20 cellular contexts compared by ENCODE assay signal in the genomic region with DNA sequence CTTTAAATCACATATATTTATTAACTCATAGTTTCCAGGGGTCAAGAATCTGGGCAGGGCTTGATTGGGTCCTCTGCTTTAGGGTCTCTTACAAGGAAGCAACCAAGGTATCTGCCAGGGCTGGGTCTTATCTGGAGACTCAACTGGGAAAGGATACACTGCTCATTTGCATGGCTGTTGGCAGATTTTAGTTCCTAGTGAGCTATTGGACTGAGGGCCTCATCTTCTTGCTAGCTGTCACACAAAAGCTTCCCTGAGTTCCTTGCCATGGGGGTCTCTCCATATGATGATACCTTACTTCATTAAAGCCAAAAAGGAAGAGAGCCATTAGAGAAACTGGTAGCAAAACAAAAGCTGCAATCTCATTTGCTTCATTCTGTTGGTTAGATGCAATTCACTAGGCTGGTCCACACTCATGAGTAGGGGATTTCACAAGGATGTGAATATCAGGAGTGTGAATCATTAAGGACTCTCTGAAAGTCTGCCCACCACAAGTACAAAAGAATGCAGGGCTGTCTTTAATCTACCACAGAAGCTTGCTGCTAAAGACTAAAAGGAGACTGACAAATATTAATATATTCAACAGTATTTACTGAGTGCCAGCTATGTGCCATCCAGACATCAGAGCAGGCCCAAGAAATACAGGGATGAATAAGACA. TPM values are rescaled to one million over a fixed set of nuclear protein-coding genes. Genes with fewer than 3 reads are reported as not detected.
DNase-seq lines count a peak whose midpoint lies in the region; ATAC-seq and TF ChIP-seq lines count a peak whose summit lies in the region.
"Had no signal": no experiment of that assay in that cellular context is flagged by ENCODE, and none has a peak within 500 bp of the region (broad histone marks: within the 10 kb centered on the region; RNA-seq: fewer than 3 reads in every experiment).

No MANE protein-coding gene starts in this region.

- H2BK120ac ChIP-seq in mesenchymal stem cell (ENCODE audit: low read depth, low read length), result no peak overlapping the region

- TF ChIP-seq CTCF in GM20000 (IDR thresholded peaks at IDR 0.05; ENCODE audit: extremely low read depth, missing control alignments), result no peak
- no peak for TF ChIP-seq CTCF in nephron progenitor cell (IDR thresholded peaks at IDR 0.05)

- H3K4me3 Mint-ChIP-seq in nephron progenitor cell, result no peak overlapping the region
- H3K4me3 Mint-ChIP-seq: activated CD4-positive, alpha-beta memory T cell treated with anti-CD3 and anti-CD28 coated beads for 36 hours; activated naive CD4-positive, alpha-beta T cell treated with anti-CD3 and anti-CD28 coated beads for 36 hours; CD14-positive monocyte; endodermal cell; nephron had no signal

- H2BK12ac ChIP-seq in mesenchymal stem cell (ENCODE audit: low read length in 2 of 2), result no peak overlapping the region

- peak; percentile 1 for DNase-seq in EL
- peak; percentile 40 for DNase-seq in GM20000 (ENCODE audit: low spot score)
- DNase-seq in mesenchymal stem cell, result peak; percentile 70
- DNase-seq in SIG-M5 (lab: John Stamatoyannopoulos, UW), result no peak
- no peak for DNase-seq in nephron progenitor cell
- no peak for DNase-seq in RPMI8226
- DNase-seq in GDM1 (lab: John Stamatoyannopoulos, UW), result no peak
- DNase-seq: activated CD4-positive, alpha-beta memory T cell treated with anti-CD3 and anti-CD28 coated beads for 36 hours; activated naive CD4-positive, alpha-beta T cell treated with anti-CD3 and anti-CD28 coated beads for 36 hours; endodermal cell; left cardiac atrium; NCI-H2029; NCI-H748 treated with DMSO at 0.1 percent for 48 hours; stimulated activated naive CD4-positive, alpha-beta T cell treated with Interleukin-2 at 50 U/mL for 16 hours; T1000 had no signal

- no peak overlapping the region for H3K27ac Mint-ChIP-seq in nephron progenitor cell
- H3K27ac Mint-ChIP-seq: activated CD4-positive, alpha-beta memory T cell treated with anti-CD3 and anti-CD28 coated beads for 36 hours; activated naive CD4-positive, alpha-beta T cell treated with anti-CD3 and anti-CD28 coated beads for 36 hours; CD14-positive monocyte; endodermal cell; nephron had no signal

- H2BK5ac ChIP-seq in mesenchymal stem cell (ENCODE audit: low read depth, low read length, poor library complexity, severe bottlenecking), result peak overlapping the region; percentile 31

- no peak overlapping the region for H3K4me2 ChIP-seq in mesenchymal stem cell (ENCODE audit: low read length, poor library complexity, severe bottlenecking)

- H3K14ac ChIP-seq in mesenchymal stem cell (ENCODE audit: low read length in 2 of 2), result no peak overlapping the region

- no peak overlapping the region for H3K9ac ChIP-seq in mesenchymal stem cell (ENCODE audit: low read length)

- H2AFZ ChIP-seq in mesenchymal stem cell (ENCODE audit: low read depth, low read length), result no peak overlapping the region

- H3K79me1 ChIP-seq in mesenchymal stem cell (replicated peaks; ENCODE audit: low read length, poor library complexity, severe bottlenecking), result no peaks in the 10 kb centered on the region

- H4K8ac ChIP-seq in mesenchymal stem cell (ENCODE audit: low read length), result no peak overlapping the region

- peak overlapping the region; percentile 77 for H3K27ac ChIP-seq in mesenchymal stem cell (ENCODE audit: low read length, poor library complexity, severe bottlenecking)
- H3K27ac ChIP-seq: RWPE1 had no signal

- H3K36me3 Mint-ChIP-seq in nephron progenitor cell (ENCODE audit: low read depth), result no peaks in the 10 kb centered on the region
- H3K36me3 Mint-ChIP-seq: CD14-positive monocyte had no signal

- H3K9me3 Mint-ChIP-seq in nephron progenitor cell, result peaks cover 24% of the 10 kb centered on the region

- peaks cover 5% of the 10 kb centered on the region for H3K27me3 Mint-ChIP-seq in nephron progenitor cell (ENCODE audit: low read depth, poor library complexity)
- H3K27me3 Mint-ChIP-seq: activated CD4-positive, alpha-beta memory T cell treated with anti-CD3 and anti-CD28 coated beads for 36 hours had no signal

- H3K9me3 ChIP-seq in mesenchymal stem cell (ENCODE audit: control insufficient read depth, low read length), result peaks cover 8% of the 10 kb centered on the region

- H2AK5ac ChIP-seq in mesenchymal stem cell (ENCODE audit: low read length, severe bottlenecking), result peak overlapping the region; percentile 33

- no peaks in the 10 kb centered on the region for H3K27me3 ChIP-seq in mesenchymal stem cell (ENCODE audit: control insufficient read depth in 1 of 2, insufficient read depth in 1 of 2, low read length in 2 of 2)

- H3K4me1 ChIP-seq in mesenchymal stem cell (ENCODE audit: control insufficient read depth, insufficient read depth, low read depth, low read length), result peaks cover 2% of the 10 kb centered on the region

- no peak overlapping the region for H3K23ac ChIP-seq in mesenchymal stem cell (ENCODE audit: low read length in 2 of 2)

- peak; percentile 79 for ATAC-seq in HG03457 (IDR thresholded peaks at IDR 0.05; ENCODE audit: unreplicated experiment)
- ATAC-seq: left cardiac atrium, sciatic nerve had no signal

- H3K18ac ChIP-seq in mesenchymal stem cell (ENCODE audit: low read depth in 1 of 2, low read length in 2 of 2), result no peak overlapping the region

- no peak overlapping the region for H3K4ac ChIP-seq in mesenchymal stem cell (ENCODE audit: low read depth in 1 of 2, low read length in 2 of 2)

- no peak overlapping the region for H3K4me3 ChIP-seq in mesenchymal stem cell (ENCODE audit: insufficient read depth in 1 of 2, low read depth in 1 of 2, low read length in 2 of 2)

- H4K91ac ChIP-seq in mesenchymal stem cell (ENCODE audit: low read length), result no peak overlapping the region

- H2BK15ac ChIP-seq in mesenchymal stem cell (ENCODE audit: low read depth, poor library complexity, severe bottlenecking), result no peak overlapping the region

- H3K36me3 ChIP-seq in mesenchymal stem cell (ENCODE audit: control insufficient read depth in 1 of 2, insufficient read depth in 2 of 2, low read depth in 1 of 2, low read length in 2 of 2), result no peaks in the 10 kb centered on the region

- no peaks in the 10 kb centered on the region for H3K4me1 Mint-ChIP-seq in nephron progenitor cell
- H3K4me1 Mint-ChIP-seq: CD14-positive monocyte, endodermal cell, nephron had no signal

RNA-seq across cellular contexts. Expression of gene TIMD4, which starts 42.0 kb away (rescaled TPM):
- polyA plus RNA-seq in mesenchymal stem cell (2013, experiment 1 of 2), result not detected
- polyA plus RNA-seq in mesenchymal stem cell (2013, experiment 2 of 2), result not detected

RNA-seq across cellular contexts. Expression of gene HAVCR1, which starts 53.9 kb away (rescaled TPM):
- 0.14 TPM for polyA plus RNA-seq in mesenchymal stem cell (2013, experiment 1 of 2)
- not detected for polyA plus RNA-seq in mesenchymal stem cell (2013, experiment 2 of 2)
- polyA plus RNA-seq: CD14-positive monocyte had no signal

Comparison
In these comparisons a context has a peak if more than half of its experiments do, and no peak if none do; other contexts are left out.
1. DNase-seq: peak in EL (single experiment), GM20000 (single experiment) and mesenchymal stem cell (single experiment); none in SIG-M5 (single experiment), nephron progenitor cell (single experiment), RPMI8226 (single experiment) and GDM1 (single experiment).